In the genomic region with DNA sequence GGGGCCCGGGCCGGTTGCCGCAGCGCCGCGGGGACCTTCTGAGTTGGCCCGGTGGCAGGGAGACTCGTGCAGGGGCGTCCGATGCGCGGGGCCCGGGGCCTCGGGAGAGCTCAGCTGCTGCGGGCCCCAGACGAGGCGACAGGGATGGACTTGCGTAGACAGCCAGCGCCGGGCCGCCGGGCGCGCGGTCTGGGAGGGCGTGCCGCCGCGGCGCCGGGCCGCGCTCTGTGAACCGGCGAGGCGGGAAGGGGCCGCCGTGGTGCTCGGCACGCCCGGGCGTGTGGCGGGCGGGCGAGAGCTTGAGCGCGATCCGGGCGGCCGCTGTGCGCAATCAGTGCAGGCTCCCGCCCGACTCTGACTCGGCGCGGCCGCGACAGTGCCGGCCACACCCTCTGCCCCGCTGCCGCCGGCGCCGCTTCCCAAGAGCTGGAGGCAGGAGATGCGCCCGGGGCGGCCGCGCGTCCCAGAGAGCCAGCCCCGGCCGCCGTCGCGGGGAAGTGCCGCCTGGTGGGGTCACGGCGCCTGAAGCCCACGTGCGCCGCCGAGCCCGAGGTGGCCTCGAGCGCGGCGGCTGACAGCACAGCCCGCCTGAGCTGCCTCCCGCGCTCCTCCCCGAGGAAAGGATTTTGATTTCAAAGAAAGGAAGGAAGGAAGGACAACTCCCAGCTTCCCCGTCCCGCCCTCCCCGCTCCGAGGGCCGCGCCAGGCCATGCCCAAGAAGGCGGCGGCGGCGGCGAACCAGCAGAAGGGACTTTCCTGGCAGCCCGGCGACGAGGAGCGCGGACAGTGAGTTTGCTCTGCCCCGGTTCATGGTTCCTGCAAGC, we compare ENCODE assay signal across 1 cellular context.
TF ChIP-seq lines count a peak whose summit lies in the region.

No MANE protein-coding gene starts in this region.

TF ChIP-seq in endothelial cell of umbilical vein, 7 proteins besides CTCF, POLR2A, EP300 and RAD21 (continued from another document):
- TF ChIP-seq MAX (IDR thresholded peaks at IDR 0.05; ENCODE audit: insufficient read depth, insufficient read length) (peak; percentile 50), JUN (IDR thresholded peaks at IDR 0.05; ENCODE audit: borderline replicate concordance, insufficient read depth, insufficient read length, low read depth) (no peak), FOS (IDR thresholded peaks at IDR 0.05; ENCODE audit: borderline replicate concordance, insufficient read depth, low read length) (no peak), MYC (IDR thresholded peaks at IDR 0.05; ENCODE audit: low read depth, low read length) (no peak), EZH2 (IDR thresholded peaks at IDR 0.05; ENCODE audit: borderline replicate concordance, low read depth, low read length, severe bottlenecking) (no peak), POLR2AphosphoS5 (IDR thresholded peaks at IDR 0.05; ENCODE audit: insufficient read depth, low read depth, low read length) (peak; percentile 38)
TF ChIP-seq in endothelial cell of umbilical vein: peak in this region for 2.
